ENCODE assay signal across 10 cellular contexts in the genomic region with DNA sequence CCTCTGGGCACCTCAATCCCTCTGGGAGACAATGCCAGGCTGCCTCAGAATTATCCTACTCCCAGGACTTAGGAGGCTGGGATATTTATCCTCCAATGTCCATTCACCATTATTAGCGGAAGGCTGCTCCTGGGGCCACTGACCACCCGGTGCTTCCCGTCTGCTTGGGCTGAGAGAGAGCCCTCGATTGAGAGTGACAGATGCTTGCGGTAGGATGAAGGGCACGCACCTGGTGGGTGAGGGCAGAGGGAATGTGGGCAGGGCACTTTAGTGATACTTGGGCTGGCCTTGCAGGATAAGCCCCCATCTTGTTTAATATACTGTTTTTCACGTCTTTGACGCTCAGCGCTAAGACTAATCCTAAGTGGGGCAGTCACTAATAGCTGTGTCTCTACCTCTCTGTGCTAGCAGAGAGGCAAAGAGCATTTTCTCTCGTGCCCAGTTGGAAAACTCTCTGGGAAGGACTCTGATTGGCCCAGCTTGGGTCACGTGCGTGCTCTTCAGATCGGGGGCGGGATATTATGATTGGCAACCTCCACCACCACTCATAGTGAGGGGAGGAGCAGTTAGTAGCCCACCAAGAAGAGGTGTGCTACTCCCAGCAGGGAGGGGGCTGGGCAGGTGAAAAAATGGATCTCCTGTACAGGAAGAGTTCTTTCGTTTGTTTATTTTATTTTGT. TPM values are rescaled to one million over a fixed set of nuclear protein-coding genes. Genes with fewer than 3 reads are reported as not detected.
DNase-seq lines count a peak whose midpoint lies in the region; ATAC-seq and TF ChIP-seq lines count a peak whose summit lies in the region.
"Had no signal": no experiment of that assay in that cellular context is flagged by ENCODE, and none has a peak within 500 bp of the region (broad histone marks: within the 10 kb centered on the region; RNA-seq: fewer than 3 reads in every experiment).

No MANE protein-coding gene starts in this region.

- ATAC-seq in WTC11, result peak; percentile 100
- ATAC-seq in GM21423 (IDR thresholded peaks at IDR 0.05; ENCODE audit: unreplicated experiment), result no peak
- ATAC-seq in gastrocnemius medialis, result no peak
- no peak for ATAC-seq in left cardiac atrium

- no peak overlapping the region for H3K4me3 ChIP-seq in gastrocnemius medialis

- H3K9me3 ChIP-seq in gastrocnemius medialis, result no peaks in the 10 kb centered on the region

- DNase-seq in ELF-1 (ENCODE audit: low read depth, low spot score) (peak; percentile 78), M059J (ENCODE audit: low read depth) (peak; percentile 17), WTC11 (ENCODE audit: low spot score) (peak; percentile 84), kidney tubule cell (ENCODE audit: low spot score) (peak; percentile 9), gastrocnemius medialis (no peak), left cardiac atrium (no peak)
- DNase-seq: activated naive CD4-positive, alpha-beta T cell treated with anti-CD3 and anti-CD28 coated beads for 36 hours had no signal

- H3K4me1 Mint-ChIP-seq in WTC11, result peaks cover 8% of the 10 kb centered on the region

- in situ Hi-C loops in gastrocnemius medialis (cut with MboI; ENCODE audit: low sequenced_read_pairs in 4 of 4), result loop anchor here in 1 of 4 donors (25.0 kb wide), 2 partner anchors 713 to 913 kb away; partner anchors contain the start of genes TCEANC2 and TMEM59

- H3K4me3 Mint-ChIP-seq in WTC11, result peak overlapping the region; percentile 16; the same call in 1 of the 2 replicates
- H3K4me3 Mint-ChIP-seq: activated naive CD4-positive, alpha-beta T cell treated with anti-CD3 and anti-CD28 coated beads for 36 hours; T-helper 1 cell treated with Interleukin-12 subunit alpha and Interleukin-12 subunit beta and Interleukin-4 antibody, amounts not matched to agents 30 μg/mL and 1 μg/mL, for 36 hours had no signal

- H3K36me3 Mint-ChIP-seq in WTC11, result no peaks in the 10 kb centered on the region

- POLR2A ChIA-PET in WTC11 (lab: Charles Lee), result no interaction called here

- H3K27ac ChIP-seq in gastrocnemius medialis, result no peak overlapping the region

- CTCF ChIA-PET in WTC11 (lab: Charles Lee), result interaction anchor here (0.6 to 1.3 kb wide), 3 partner anchors 17 to 693 kb away, joined by 3 to 9 read pairs (median 8); partner anchors contain the start of gene TTC22

- peaks cover 4% of the 10 kb centered on the region; the same call in 1 of the 2 replicates for H3K9me3 Mint-ChIP-seq in WTC11
- H3K9me3 Mint-ChIP-seq: activated naive CD4-positive, alpha-beta T cell treated with anti-CD3 and anti-CD28 coated beads for 36 hours; T-helper 1 cell treated with Interleukin-12 subunit alpha and Interleukin-12 subunit beta and Interleukin-4 antibody, amounts not matched to agents 30 μg/mL and 1 μg/mL, for 36 hours had no signal

- H3K36me3 ChIP-seq in gastrocnemius medialis, result no peaks in the 10 kb centered on the region

- H3K4me1 ChIP-seq in gastrocnemius medialis, result no peaks in the 10 kb centered on the region

- TF ChIP-seq POLR2A in gastrocnemius medialis (IDR thresholded peaks at IDR 0.05), result no peak

- TF ChIP-seq CTCF in WTC11 (IDR thresholded peaks at IDR 0.05) (no peak), gastrocnemius medialis (IDR thresholded peaks at IDR 0.05 in 4 of 5, conservative IDR thresholded peaks at IDR 0.05 in 1 of 5) (no peak)

- no peak overlapping the region for H3K27ac Mint-ChIP-seq in WTC11
- H3K27ac Mint-ChIP-seq: activated naive CD4-positive, alpha-beta T cell treated with anti-CD3 and anti-CD28 coated beads for 36 hours; T-helper 1 cell treated with Interleukin-12 subunit alpha and Interleukin-12 subunit beta and Interleukin-4 antibody, amounts not matched to agents 30 μg/mL and 1 μg/mL, for 36 hours had no signal

- peaks cover 0 to 2% (median 0%) of the 10 kb centered on the region in 3 donors for H3K27me3 ChIP-seq in gastrocnemius medialis

- intact Hi-C loops in gastrocnemius medialis (cut with DNase I; ENCODE audit: low total_unique reads), result no loop called here
- intact Hi-C loops in left cardiac atrium (cut with DNase I), result no loop called here

- H3K27me3 Mint-ChIP-seq in WTC11 (ENCODE audit: low read depth), result peaks cover 21% of the 10 kb centered on the region

TF ChIP-seq in WTC11, 78 proteins besides CTCF, POLR2A, EP300 and RAD21 (continues in another document):
- TF ChIP-seq, protein P1, sequence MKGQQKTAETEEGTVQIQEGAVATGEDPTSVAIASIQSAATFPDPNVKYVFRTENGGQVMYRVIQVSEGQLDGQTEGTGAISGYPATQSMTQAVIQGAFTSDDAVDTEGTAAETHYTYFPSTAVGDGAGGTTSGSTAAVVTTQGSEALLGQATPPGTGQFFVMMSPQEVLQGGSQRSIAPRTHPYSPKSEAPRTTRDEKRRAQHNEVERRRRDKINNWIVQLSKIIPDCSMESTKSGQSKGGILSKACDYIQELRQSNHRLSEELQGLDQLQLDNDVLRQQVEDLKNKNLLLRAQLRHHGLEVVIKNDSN (CRISPR knock-in tag; IDR thresholded peaks at IDR 0.05), result peak; percentile 93
- TF ChIP-seq, protein P2, sequence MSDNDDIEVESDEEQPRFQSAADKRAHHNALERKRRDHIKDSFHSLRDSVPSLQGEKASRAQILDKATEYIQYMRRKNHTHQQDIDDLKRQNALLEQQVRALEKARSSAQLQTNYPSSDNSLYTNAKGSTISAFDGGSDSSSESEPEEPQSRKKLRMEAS (CRISPR knock-in tag; IDR thresholded peaks at IDR 0.05), result peak; percentile 48; the same call in 1 of the 2 replicates
- no peak for TF ChIP-seq ZBTB21 (CRISPR knock-in tag; IDR thresholded peaks at IDR 0.05; ENCODE audit: borderline replicate concordance)
- TF ChIP-seq, protein P3, sequence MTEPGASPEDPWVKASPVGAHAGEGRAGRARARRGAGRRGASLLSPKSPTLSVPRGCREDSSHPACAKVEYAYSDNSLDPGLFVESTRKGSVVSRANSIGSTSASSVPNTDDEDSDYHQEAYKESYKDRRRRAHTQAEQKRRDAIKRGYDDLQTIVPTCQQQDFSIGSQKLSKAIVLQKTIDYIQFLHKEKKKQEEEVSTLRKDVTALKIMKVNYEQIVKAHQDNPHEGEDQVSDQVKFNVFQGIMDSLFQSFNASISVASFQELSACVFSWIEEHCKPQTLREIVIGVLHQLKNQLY (CRISPR knock-in tag; IDR thresholded peaks at IDR 0.05), result no peak
- TF ChIP-seq, protein P4, sequence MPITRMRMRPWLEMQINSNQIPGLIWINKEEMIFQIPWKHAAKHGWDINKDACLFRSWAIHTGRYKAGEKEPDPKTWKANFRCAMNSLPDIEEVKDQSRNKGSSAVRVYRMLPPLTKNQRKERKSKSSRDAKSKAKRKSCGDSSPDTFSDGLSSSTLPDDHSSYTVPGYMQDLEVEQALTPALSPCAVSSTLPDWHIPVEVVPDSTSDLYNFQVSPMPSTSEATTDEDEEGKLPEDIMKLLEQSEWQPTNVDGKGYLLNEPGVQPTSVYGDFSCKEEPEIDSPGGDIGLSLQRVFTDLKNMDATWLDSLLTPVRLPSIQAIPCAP (CRISPR knock-in tag; IDR thresholded peaks at IDR 0.05), result no peak
- no peak for TF ChIP-seq FOXJ3 (CRISPR knock-in tag; IDR thresholded peaks at IDR 0.05; ENCODE audit: borderline replicate concordance)
- TF ChIP-seq CREB1 (CRISPR knock-in tag; IDR thresholded peaks at IDR 0.05), result no peak
- TF ChIP-seq USF2 (CRISPR knock-in tag; IDR thresholded peaks at IDR 0.05), result peak; percentile 94
- TF ChIP-seq, protein P5, sequence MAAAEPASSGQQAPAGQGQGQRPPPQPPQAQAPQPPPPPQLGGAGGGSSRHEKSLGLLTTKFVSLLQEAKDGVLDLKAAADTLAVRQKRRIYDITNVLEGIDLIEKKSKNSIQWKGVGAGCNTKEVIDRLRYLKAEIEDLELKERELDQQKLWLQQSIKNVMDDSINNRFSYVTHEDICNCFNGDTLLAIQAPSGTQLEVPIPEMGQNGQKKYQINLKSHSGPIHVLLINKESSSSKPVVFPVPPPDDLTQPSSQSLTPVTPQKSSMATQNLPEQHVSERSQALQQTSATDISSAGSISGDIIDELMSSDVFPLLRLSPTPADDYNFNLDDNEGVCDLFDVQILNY (CRISPR knock-in tag; IDR thresholded peaks at IDR 0.05), result no peak
- TF ChIP-seq NR1H2 (CRISPR knock-in tag; IDR thresholded peaks at IDR 0.05), result no peak
- peak; percentile 90 for TF ChIP-seq NFYB (CRISPR knock-in tag; conservative IDR thresholded peaks at IDR 0.05; ENCODE audit: low read depth)
- no peak for TF ChIP-seq FOXP1 (CRISPR knock-in tag; IDR thresholded peaks at IDR 0.05; ENCODE audit: borderline replicate concordance)
- no peak for TF ChIP-seq ZNF263 (CRISPR knock-in tag; IDR thresholded peaks at IDR 0.05; ENCODE audit: low read depth)

RNA-seq across cellular contexts. Expression of gene PARS2, which starts 10.6 kb away (rescaled TPM):
- total RNA-seq in M059J (2014; rRNA removed; shearing (Covaris generic)), result 7.8 and 10.3 TPM in 2 replicates
- total RNA-seq in WTC11 (2021) (11.5 to 12.1 TPM (median 12.1 TPM) in 3 replicates), gastrocnemius medialis (1 to 10 TPM; 4.7 to 8.4 (median 4.9) TPM), left cardiac atrium (1 to 10 TPM; 2.9 to 3.3 TPM)

RNA-seq across cellular contexts. Expression of gene TTC22, which starts 26.2 kb away (rescaled TPM):
- total RNA-seq in M059J (2014; rRNA removed; shearing (Covaris generic)), result 0.15 TPM in 1 of 2 replicates, not detected in the other
- total RNA-seq in WTC11 (2021), result 0.63 to 0.99 TPM (median 0.69 TPM) in 3 replicates
- total RNA-seq in gastrocnemius medialis, result under 1 TPM in 3 of 4 donors, not detected in 1; 0.10 to 0.24 (median 0.13) TPM
- under 1 TPM; 0.31 to 0.47 TPM for total RNA-seq in left cardiac atrium
- total RNA-seq: osteoblast had no signal

RNA-seq across cellular contexts. Expression of gene TTC4, which starts 59.3 kb away (rescaled TPM):
- total RNA-seq in M059J (2014; rRNA removed; shearing (Covaris generic)), result 30.1 and 31.9 TPM in 2 replicates
- total RNA-seq in WTC11 (2021), result 18.8 to 21.6 TPM (median 21.4 TPM) in 3 replicates
- 10 to 100 TPM; 26.7 to 44.3 (median 31.4) TPM for total RNA-seq in gastrocnemius medialis
- 10 to 100 TPM; 11.0 to 16.0 TPM for total RNA-seq in left cardiac atrium

Comparison
In these comparisons a context has a peak if more than half of its experiments do, and no peak if none do; other contexts are left out.
1. DNase-seq: peak in ELF-1 (single experiment), M059J (single experiment), WTC11 (single experiment) and kidney tubule cell (single experiment); none in gastrocnemius medialis (0 of 2) and left cardiac atrium (single experiment).